ENCODE assay signal across 22 cellular contexts in genomic region chr2:217309056-217309455, GRCh38.
"Had no signal": no experiment of that assay in that cellular context is flagged by ENCODE, and none has a peak within 500 bp of the region (broad histone marks: within the 10 kb centered on the region; RNA-seq: fewer than 3 reads in every experiment).

No MANE protein-coding gene starts in this region.

- H3K9me3 ChIP-seq: colonic mucosa, esophagus squamous epithelium, gastrocnemius medialis, gastroesophageal sphincter, heart left ventricle, heart right ventricle had no signal

- H3K4me3 ChIP-seq: colonic mucosa, coronary artery, dorsolateral prefrontal cortex, esophagus squamous epithelium, gastrocnemius medialis, gastroesophageal sphincter, heart left ventricle, heart right ventricle had no signal

- H3K36me3 ChIP-seq: colonic mucosa, esophagus squamous epithelium, gastrocnemius medialis, gastroesophageal sphincter, heart left ventricle, heart right ventricle had no signal

- H3K27ac ChIP-seq: colonic mucosa, coronary artery, dorsolateral prefrontal cortex, epithelial cell of prostate, esophagus squamous epithelium, foreskin keratinocyte, gastrocnemius medialis, gastroesophageal sphincter, heart left ventricle, heart right ventricle had no signal

- DNase-seq: colonic mucosa; cortex of kidney; dermis blood vessel endothelial cell; dorsolateral prefrontal cortex; effector CD4-positive, alpha-beta T cell; effector CD8-positive, alpha-beta T cell; effector memory CD4-positive, alpha-beta T cell; effector memory CD8-positive, alpha-beta T cell; endodermal cell; erythroblast; esophagus squamous epithelium; foreskin fibroblast; foreskin keratinocyte; foreskin melanocyte; gastrocnemius medialis; glutamatergic neuron; heart left ventricle; heart right ventricle had no signal

- ATAC-seq: effector memory CD8-positive, alpha-beta T cell; esophagus mucosa; foreskin keratinocyte; gastrocnemius medialis; gastroesophageal sphincter; heart left ventricle; heart right ventricle had no signal

- H3K4me1 ChIP-seq: colonic mucosa, gastrocnemius medialis, gastroesophageal sphincter, heart left ventricle, heart right ventricle had no signal

- H3K27me3 ChIP-seq: colonic mucosa, dorsolateral prefrontal cortex, foreskin keratinocyte, gastrocnemius medialis, gastroesophageal sphincter had no signal
